ENCODE assay signal across 8 cellular contexts in genomic region chrX:101415180-101416130, GRCh38. TPM values are rescaled to one million over a fixed set of nuclear protein-coding genes. Genes with fewer than 3 reads are reported as not detected.
A peak's percentile ranks its signal among the peaks of the same experiment; 100 is the strongest.
DNase-seq lines count a peak whose midpoint lies in the region; ATAC-seq lines count a peak whose summit lies in the region.

No MANE protein-coding gene starts in this region.

- peak; percentile 33 for DNase-seq in activated T-cell treated with anti-CD3 and anti-CD28 coated beads, Interleukin-2, amount 50 U/mL, for 1 hour
- no peak for DNase-seq in activated T-cell treated with anti-CD3 and anti-CD28 coated beads for 4 hours
- peak; percentile 52 to 63 for DNase-seq in Kasumi-1 (lab: John Stamatoyannopoulos, UW)
- peak; percentile 59 for DNase-seq in SIG-M5 treated with dmso at 0.1 percent for 504 hours (lab: John Stamatoyannopoulos, UW; ENCODE audit: unreplicated experiment)
- peak in 1 of 2 donors; percentile 25 for DNase-seq in central memory CD8-positive, alpha-beta T cell (ENCODE audit: low spot score in 2 of 2)
- no peak for DNase-seq in left colon

- peak overlapping the region in 1 of 5 donors; percentile 29 for H3K4me3 ChIP-seq in subcutaneous abdominal adipose tissue (ENCODE audit: low read depth in 1 of 5, low read length in 5 of 5)

- H3K27ac Mint-ChIP-seq in central memory CD8-positive, alpha-beta T cell (ENCODE audit: low read depth), result peak overlapping the region; percentile 78

- H3K4me3 Mint-ChIP-seq in central memory CD8-positive, alpha-beta T cell, result peak overlapping the region; percentile 36

- ATAC-seq in GM21786 (IDR thresholded peaks at IDR 0.05; ENCODE audit: unreplicated experiment) (peak; percentile 57), left colon (peak; percentile 50)
- peak; percentile 64 for ATAC-seq in central memory CD8-positive, alpha-beta T cell (replicated peaks; ENCODE audit: extremely low read depth, poor library complexity, severe bottlenecking)

- H3K27ac ChIP-seq in subcutaneous abdominal adipose tissue (ENCODE audit: low read depth, low read length), result peak overlapping the region; percentile 85

- peaks cover 0 to 15% (median 10%) of the 10 kb centered on the region in 5 donors for H3K36me3 ChIP-seq in subcutaneous abdominal adipose tissue (ENCODE audit: control insufficient read depth in 5 of 5, insufficient read depth in 5 of 5, low read length in 5 of 5)

- intact Hi-C loops in left colon (cut with DNase I, micrococcal nuclease), result no loop called here

- H3K36me3 Mint-ChIP-seq in central memory CD8-positive, alpha-beta T cell (ENCODE audit: insufficient read depth), result peaks cover 21% of the 10 kb centered on the region

- peak overlapping the region in 1 of 5 donors; percentile 65 for H3K9ac ChIP-seq in subcutaneous abdominal adipose tissue (ENCODE audit: low read length in 5 of 5)

- H3K4me1 ChIP-seq in subcutaneous abdominal adipose tissue (ENCODE audit: control insufficient read depth in 5 of 5, insufficient read depth in 5 of 5, low read length in 5 of 5), result peaks cover 0 to 23% (median 9%) of the 10 kb centered on the region in 5 donors

- peaks cover 38% of the 10 kb centered on the region for H3K4me1 Mint-ChIP-seq in central memory CD8-positive, alpha-beta T cell

- H3K27me3 Mint-ChIP-seq in central memory CD8-positive, alpha-beta T cell, result no peaks in the 10 kb centered on the region

- H3K27me3 ChIP-seq in subcutaneous abdominal adipose tissue (ENCODE audit: control insufficient read depth in 5 of 5, insufficient read depth in 4 of 5, low read length in 5 of 5), result peaks cover 0 to 9% (median 0%) of the 10 kb centered on the region in 5 donors

- H3K9me3 ChIP-seq in subcutaneous abdominal adipose tissue (ENCODE audit: control insufficient read depth in 5 of 5, low read length in 5 of 5), result no peaks in the 10 kb centered on the region

- H3K9me3 Mint-ChIP-seq in central memory CD8-positive, alpha-beta T cell, result no peaks in the 10 kb centered on the region

RNA-seq across cellular contexts. Expression of gene HNRNPH2, which starts 7.4 kb away (rescaled TPM):
- 10 to 100 TPM; 57.7 to 61.3 TPM for total RNA-seq in left colon

RNA-seq across cellular contexts. Expression of gene GLA, which starts 7.7 kb away (rescaled TPM):
- 10 to 100 TPM; 16.9 to 20.2 TPM for total RNA-seq in left colon

RNA-seq across cellular contexts. Expression of gene RPL36A, which starts 24.6 kb away (rescaled TPM):
- total RNA-seq in left colon, result 100 to 1,000 TPM; 136 to 165 TPM

RNA-seq across cellular contexts. Expression of gene BTK, which starts 29.5 kb away (rescaled TPM):
- total RNA-seq in left colon, result 1 to 10 TPM; 1.7 to 5.4 TPM

Comparison
In these comparisons a context has a peak if more than half of its experiments do, and no peak if none do; other contexts are left out.
1. DNase-seq: peak in activated T-cell treated with anti-CD3 and anti-CD28 coated beads, Interleukin-2, amount 50 U/mL, for 1 hour (single experiment), Kasumi-1 (2 of 2) and SIG-M5 treated with dmso at 0.1 percent for 504 hours (single experiment); none in activated T-cell treated with anti-CD3 and anti-CD28 coated beads for 4 hours (single experiment) and left colon (0 of 2).
2. Peak in every context shown above with its lines, with median percentiles within 50 percentile points of each other: ATAC-seq.